ENCODE assay signal across 11 cellular contexts in genomic region chr17:4362141-4362540, GRCh38. TPM values are rescaled to one million over a fixed set of nuclear protein-coding genes. Genes with fewer than 3 reads are reported as not detected.
A peak's percentile ranks its signal among the peaks of the same experiment; 100 is the strongest.
DNase-seq lines count a peak whose midpoint lies in the region; ATAC-seq and TF ChIP-seq lines count a peak whose summit lies in the region.
"Had no signal": no experiment of that assay in that cellular context is flagged by ENCODE, and none has a peak within 500 bp of the region (broad histone marks: within the 10 kb centered on the region; RNA-seq: fewer than 3 reads in every experiment).

No MANE protein-coding gene starts in this region.

- H3K4me1 ChIP-seq in CD8-positive, alpha-beta T cell (ENCODE audit: insufficient read depth, low read length), result peaks cover 52% of the 10 kb centered on the region
- H3K4me1 ChIP-seq in HAP-1, result peaks cover 12% of the 10 kb centered on the region
- no peaks in the 10 kb centered on the region for H3K4me1 ChIP-seq in prostate gland (replicated peaks)

- no peak overlapping the region for H3K4me3 ChIP-seq in CD8-positive, alpha-beta T cell (ENCODE audit: low read depth, low read length)
- H3K4me3 ChIP-seq in HAP-1, result no peak overlapping the region
- no peak overlapping the region for H3K4me3 ChIP-seq in prostate gland
- H3K4me3 ChIP-seq: right lobe of liver had no signal

- H3K9me3 ChIP-seq in CD8-positive, alpha-beta T cell (ENCODE audit: low read length), result no peaks in the 10 kb centered on the region
- no peaks in the 10 kb centered on the region for H3K9me3 ChIP-seq in HAP-1
- H3K9me3 ChIP-seq in prostate gland, result no peaks in the 10 kb centered on the region
- H3K9me3 ChIP-seq: right lobe of liver had no signal

- no peak overlapping the region for H3K27ac ChIP-seq in CD8-positive, alpha-beta T cell (ENCODE audit: low read depth, low read length)
- H3K27ac ChIP-seq in prostate gland, result no peak overlapping the region
- H3K27ac ChIP-seq: right lobe of liver had no signal

- CTCF ChIA-PET in CD8-positive, alpha-beta T cell (lab: Charles Lee), result interaction anchor here (0.7 kb wide), 1 partner anchor 314 kb away, joined by 3 read pairs; no protein-coding TSS in a partner anchor

- H3K27me3 Mint-ChIP-seq in CD8-positive, alpha-beta T cell (ENCODE audit: low read depth), result no peaks in the 10 kb centered on the region
- no peaks in the 10 kb centered on the region for H3K27me3 Mint-ChIP-seq in activated T-helper 17 cell treated with anti-CD3 and anti-CD28 coated beads, Interleukin-2, amount 50 U/mL, for 72 hours
- H3K27me3 Mint-ChIP-seq: activated CD8-positive, alpha-beta T cell treated with anti-CD3 and anti-CD28 coated beads for 36 hours; stimulated activated memory B cell treated with anti-CD40 and anti-IgM and Interleukin-4, amounts not matched to agents 10 μg/mL and 1 μg/mL and 100 μg/mL, for 72 hours had no signal

- H3K9me3 Mint-ChIP-seq in CD8-positive, alpha-beta T cell, result no peaks in the 10 kb centered on the region
- no peaks in the 10 kb centered on the region for H3K9me3 Mint-ChIP-seq in activated T-helper 17 cell treated with anti-CD3 and anti-CD28 coated beads, Interleukin-2, amount 50 U/mL, for 72 hours
- H3K9me3 Mint-ChIP-seq: activated CD8-positive, alpha-beta T cell treated with anti-CD3 and anti-CD28 coated beads for 36 hours; stimulated activated memory B cell treated with anti-CD40 and anti-IgM and Interleukin-4, amounts not matched to agents 10 μg/mL and 1 μg/mL and 100 μg/mL, for 72 hours had no signal

- no peak for ATAC-seq in CD8-positive, alpha-beta T cell
- no peak for ATAC-seq in activated T-helper 17 cell treated with anti-CD3 and anti-CD28 coated beads, Interleukin-2, amount 50 U/mL, for 72 hours (replicated peaks)
- ATAC-seq in HG02678 (IDR thresholded peaks at IDR 0.05; ENCODE audit: unreplicated experiment) (no peak), GM18870 (IDR thresholded peaks at IDR 0.05; ENCODE audit: unreplicated experiment) (no peak)
- ATAC-seq: activated CD8-positive, alpha-beta T cell treated with anti-CD3 and anti-CD28 coated beads for 36 hours; right lobe of liver; stimulated activated memory B cell treated with anti-CD40 and anti-IgM and Interleukin-4, amounts not matched to agents 10 μg/mL and 1 μg/mL and 100 μg/mL, for 72 hours had no signal

- H3K27me3 ChIP-seq in CD8-positive, alpha-beta T cell (ENCODE audit: insufficient read depth, low read length), result no peaks in the 10 kb centered on the region
- H3K27me3 ChIP-seq in HAP-1 (ENCODE audit: low read depth) (no peaks in the 10 kb centered on the region), prostate gland (replicated peaks; ENCODE audit: insufficient read depth) (no peaks in the 10 kb centered on the region)
- H3K27me3 ChIP-seq: right lobe of liver had no signal

- TF ChIP-seq CTCF in CD8-positive, alpha-beta T cell (IDR thresholded peaks at IDR 0.05), result no peak
- peak in 1 of 4 experiments; percentile 7 for TF ChIP-seq CTCF in prostate gland (IDR thresholded peaks at IDR 0.05)

- intact Hi-C loops in CD8-positive, alpha-beta T cell (cut with DNase I, micrococcal nuclease), result loop anchor here (10.0 kb wide), 2 partner anchors 353 to 727 kb away; partner anchors contain the start of genes ARRB2 (in 1 of the 2), CTNS (in 1 of the 2) and SHPK (in 1 of the 2)
- intact Hi-C loops in prostate gland (cut with DNase I), result loop anchor here (10.0 kb wide), 1 partner anchor 53 kb away; no protein-coding TSS in a partner anchor

- in situ Hi-C loops in HAP-1 (cut with MboI; ENCODE audit: low sequenced_read_pairs), result no loop called here

- POLR2A ChIA-PET in CD8-positive, alpha-beta T cell (lab: Charles Lee), result no interaction called here

- no peak for TF ChIP-seq POLR2A in prostate gland (IDR thresholded peaks at IDR 0.05)

- peak overlapping the region; percentile 9 for H3K4me3 Mint-ChIP-seq in CD8-positive, alpha-beta T cell
- peak overlapping the region; percentile 25 for H3K4me3 Mint-ChIP-seq in activated T-helper 17 cell treated with anti-CD3 and anti-CD28 coated beads, Interleukin-2, amount 50 U/mL, for 72 hours
- H3K4me3 Mint-ChIP-seq: activated CD8-positive, alpha-beta T cell treated with anti-CD3 and anti-CD28 coated beads for 36 hours; stimulated activated memory B cell treated with anti-CD40 and anti-IgM and Interleukin-4, amounts not matched to agents 10 μg/mL and 1 μg/mL and 100 μg/mL, for 72 hours had no signal

- peaks cover 17% of the 10 kb centered on the region for H3K36me3 Mint-ChIP-seq in CD8-positive, alpha-beta T cell
- peaks cover 29% of the 10 kb centered on the region for H3K36me3 Mint-ChIP-seq in activated T-helper 17 cell treated with anti-CD3 and anti-CD28 coated beads, Interleukin-2, amount 50 U/mL, for 72 hours (ENCODE audit: low read depth)

- no peaks in the 10 kb centered on the region for H3K36me3 ChIP-seq in CD8-positive, alpha-beta T cell (ENCODE audit: insufficient read depth, low read length)
- H3K36me3 ChIP-seq in HAP-1 (replicated peaks) (peaks cover 34% of the 10 kb centered on the region), prostate gland (no peaks in the 10 kb centered on the region)

- 57% methylated on average over 4 of the region's 4 CpGs for WGBS in prostate gland

- no peak for DNase-seq in CD8-positive, alpha-beta T cell
- DNase-seq in HAP-1 (ENCODE audit: low spot score in 2 of 2), result peak; percentile 30 to 42
- DNase-seq in medulla oblongata (ENCODE audit: extremely low spot score), result peak; percentile 54
- DNase-seq in LoVo (ENCODE audit: low spot score), result no peak
- DNase-seq in prostate gland (ENCODE audit: low spot score), result no peak
- DNase-seq: activated CD8-positive, alpha-beta T cell treated with anti-CD3 and anti-CD28 coated beads for 36 hours had no signal

- H3K4me1 Mint-ChIP-seq in CD8-positive, alpha-beta T cell (ENCODE audit: low read depth), result peaks cover 50% of the 10 kb centered on the region
- H3K4me1 Mint-ChIP-seq in activated T-helper 17 cell treated with anti-CD3 and anti-CD28 coated beads, Interleukin-2, amount 50 U/mL, for 72 hours, result peaks cover 33% of the 10 kb centered on the region

- H3K27ac Mint-ChIP-seq in CD8-positive, alpha-beta T cell, result no peak overlapping the region
- no peak overlapping the region for H3K27ac Mint-ChIP-seq in activated T-helper 17 cell treated with anti-CD3 and anti-CD28 coated beads, Interleukin-2, amount 50 U/mL, for 72 hours
- H3K27ac Mint-ChIP-seq: activated CD8-positive, alpha-beta T cell treated with anti-CD3 and anti-CD28 coated beads for 36 hours; stimulated activated memory B cell treated with anti-CD40 and anti-IgM and Interleukin-4, amounts not matched to agents 10 μg/mL and 1 μg/mL and 100 μg/mL, for 72 hours had no signal

RNA-seq across cellular contexts. Expression of gene UBE2G1, which starts 4.3 kb away (rescaled TPM):
- 10 to 100 TPM; 65.8 to 68.0 TPM for total RNA-seq in CD8-positive, alpha-beta T cell
- 10 to 100 TPM; 40.6 to 65.4 TPM for total RNA-seq in activated T-helper 17 cell treated with anti-CD3 and anti-CD28 coated beads, Interleukin-2, amount 50 U/mL, for 72 hours
- 10 to 100 TPM; 54.1 to 59.3 TPM for total RNA-seq in prostate gland

Comparison
In these comparisons a context has a peak if more than half of its experiments do, and no peak if none do; other contexts are left out.
1. DNase-seq: peak in HAP-1 (2 of 2) and medulla oblongata (single experiment); none in CD8-positive, alpha-beta T cell (0 of 7), LoVo (single experiment) and prostate gland (single experiment).